Comparison of ENCODE assay signal across 9 cellular contexts in the genomic region with DNA sequence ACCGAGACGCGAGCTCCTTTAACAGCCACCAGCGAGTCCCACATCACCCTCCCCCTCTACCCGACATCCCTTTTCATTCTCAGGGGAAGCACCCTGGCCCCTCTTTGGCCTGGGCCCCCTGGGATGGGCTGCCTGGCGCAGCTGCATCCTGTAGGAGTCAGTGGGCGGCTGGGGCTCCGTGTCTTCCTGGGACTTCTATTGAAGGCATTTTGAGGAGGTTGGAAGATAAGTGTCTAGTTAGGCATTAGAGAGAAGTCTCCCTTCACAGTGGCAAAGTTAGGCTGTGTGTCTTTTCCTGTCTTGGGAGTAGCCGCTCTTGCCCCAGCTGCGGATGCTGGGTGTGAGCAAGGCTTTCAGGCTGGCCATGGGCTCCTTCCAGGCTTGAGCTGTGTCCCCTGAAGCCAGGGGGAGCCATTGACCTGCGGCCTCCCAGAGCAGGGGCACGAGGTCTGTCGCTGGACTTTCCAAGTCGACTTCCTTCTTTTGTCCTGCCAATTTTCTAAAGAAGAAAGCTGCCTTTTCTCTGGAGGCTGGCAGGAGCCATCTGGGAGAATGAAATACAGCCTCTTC. TPM values are rescaled to one million over a fixed set of nuclear protein-coding genes. Genes with fewer than 3 reads are reported as not detected.
DNase-seq lines count a peak whose midpoint lies in the region; ATAC-seq and TF ChIP-seq lines count a peak whose summit lies in the region.
"Had no signal": no experiment of that assay in that cellular context is flagged by ENCODE, and none has a peak within 500 bp of the region (broad histone marks: within the 10 kb centered on the region; RNA-seq: fewer than 3 reads in every experiment).

No MANE protein-coding gene starts in this region.

- H3K4me1 Mint-ChIP-seq in GM23338 = peaks cover 9% of the 10 kb centered on the region; the same call in 2 of the 3 replicates
- H3K4me1 Mint-ChIP-seq in stimulated activated memory B cell treated with anti-CD40 and anti-IgM and Interleukin-4, amounts not matched to agents 10 μg/mL and 1 μg/mL and 100 μg/mL, for 72 hours = peaks cover 14% of the 10 kb centered on the region

- ATAC-seq in GM23338 = peak; percentile 89
- ATAC-seq in left cardiac atrium = peak; percentile 67 to 68
- ATAC-seq in stimulated activated memory B cell treated with anti-CD40 and anti-IgM and Interleukin-4, amounts not matched to agents 10 μg/mL and 1 μg/mL and 100 μg/mL, for 72 hours = no peak

- WGBS in adrenal gland, 4 donors = 27 to 38% (median 37%) methylated on average over 13 to 14 of the region's 14 CpGs

- no peak overlapping the region for H3K4me3 Mint-ChIP-seq in GM23338
- H3K4me3 Mint-ChIP-seq in stimulated activated memory B cell treated with anti-CD40 and anti-IgM and Interleukin-4, amounts not matched to agents 10 μg/mL and 1 μg/mL and 100 μg/mL, for 72 hours = no peak overlapping the region

- DNase-seq in GM23338 (ENCODE audit: low spot score) (peak; percentile 66), adrenal gland (peak; percentile 52 to 80 (median 60)), left cardiac atrium (peak; percentile 83), putamen (ENCODE audit: low spot score) (peak; percentile 46), NCI-H1048 (lab: John Stamatoyannopoulos, UW) (no peak), NCI-H2171 treated with DMSO at 0.1 percent for 48 hours (lab: John Stamatoyannopoulos, UW) (no peak)
- no peak for DNase-seq in stimulated activated CD4-positive, alpha-beta T cell treated with anti-CD3 and anti-CD28 coated beads, Interleukin-15, amount 100 ng/mL, for 24 hours
- DNase-seq: GDM1 had no signal

- 0 out of 2 replicates have a peak, but pooled peaks cover 4% of the 10 kb centered on the region for H3K9me2 ChIP-seq in GM23338 (ENCODE audit: insufficient read depth)

- H3K27me3 Mint-ChIP-seq in GM23338 (ENCODE audit: insufficient read depth, low read depth, poor library complexity) = peaks cover 7% of the 10 kb centered on the region
- peaks cover 79% of the 10 kb centered on the region for H3K27me3 Mint-ChIP-seq in stimulated activated memory B cell treated with anti-CD40 and anti-IgM and Interleukin-4, amounts not matched to agents 10 μg/mL and 1 μg/mL and 100 μg/mL, for 72 hours

- no peaks in the 10 kb centered on the region for H3K4me1 ChIP-seq in GM23338 (ENCODE audit: insufficient read depth)
- peaks cover 0 to 18% of the 10 kb centered on the region in 2 donors for H3K4me1 ChIP-seq in adrenal gland (replicated peaks in 1 of 2)

- no peak overlapping the region for H3K27ac Mint-ChIP-seq in GM23338
- no peak overlapping the region for H3K27ac Mint-ChIP-seq in stimulated activated memory B cell treated with anti-CD40 and anti-IgM and Interleukin-4, amounts not matched to agents 10 μg/mL and 1 μg/mL and 100 μg/mL, for 72 hours

- intact Hi-C loops in adrenal gland (cut with DNase I) = no loop called here
- intact Hi-C loops in left cardiac atrium (cut with DNase I) = loop anchor here (5.0 to 10.0 kb wide), 2 partner anchors 65 to 147 kb away; no protein-coding TSS in a partner anchor

- TF ChIP-seq POLR2A in adrenal gland (IDR thresholded peaks at IDR 0.05) = no peak

- H3K27me3 ChIP-seq in GM23338 (ENCODE audit: insufficient read depth) = no peaks in the 10 kb centered on the region
- H3K27me3 ChIP-seq in adrenal gland = peaks cover 3% of the 10 kb centered on the region

- H3K36me3 Mint-ChIP-seq in GM23338 (ENCODE audit: low read depth) = no peaks in the 10 kb centered on the region; the same call in 2 of the 3 replicates
- peaks cover 7% of the 10 kb centered on the region for H3K36me3 Mint-ChIP-seq in stimulated activated memory B cell treated with anti-CD40 and anti-IgM and Interleukin-4, amounts not matched to agents 10 μg/mL and 1 μg/mL and 100 μg/mL, for 72 hours

- H3K9me3 ChIP-seq in adrenal gland (replicated peaks in 1 of 3) = no peaks in the 10 kb centered on the region

- H3K79me2 ChIP-seq in GM23338 (replicated peaks; ENCODE audit: insufficient read depth) = no peaks in the 10 kb centered on the region

- H3K9me3 Mint-ChIP-seq in GM23338 = peaks cover 26% of the 10 kb centered on the region
- H3K9me3 Mint-ChIP-seq in stimulated activated memory B cell treated with anti-CD40 and anti-IgM and Interleukin-4, amounts not matched to agents 10 μg/mL and 1 μg/mL and 100 μg/mL, for 72 hours = peaks cover 15% of the 10 kb centered on the region

- H2AFZ ChIP-seq in GM23338 = peak overlapping the region; percentile 80

- no peak overlapping the region for H3K4me2 ChIP-seq in GM23338

- H3K36me3 ChIP-seq in GM23338 (ENCODE audit: insufficient read depth) = no peaks in the 10 kb centered on the region
- H3K36me3 ChIP-seq in adrenal gland (replicated peaks in 1 of 2) = no peaks in the 10 kb centered on the region

- H3K4me3 ChIP-seq in GM23338 (no peak overlapping the region), adrenal gland (no peak overlapping the region)

- H4K20me1 ChIP-seq in GM23338 (replicated peaks; ENCODE audit: insufficient read depth) = no peaks in the 10 kb centered on the region

- H3F3A ChIP-seq in GM23338 (replicated peaks; ENCODE audit: low read depth) = no peaks in the 10 kb centered on the region

- TF ChIP-seq CTCF in GM23338 (conservative IDR thresholded peaks at IDR 0.05; ENCODE audit: low read depth in 2 of 2) (peak; percentile 46 to 84), adrenal gland (IDR thresholded peaks at IDR 0.05) (peak in 5 of 6 experiments; percentile 27 to 44 (median 38))

- H3K27ac ChIP-seq in GM23338 (ENCODE audit: low read depth) = no peak overlapping the region
- peak overlapping the region in 3 of 5 donors; percentile 18 to 78 (median 65) for H3K27ac ChIP-seq in adrenal gland

TF ChIP-seq in GM23338, 12 proteins besides CTCF, POLR2A, EP300 and RAD21:
- TF ChIP-seq STAT1 (IDR thresholded peaks at IDR 0.05; ENCODE audit: unreplicated experiment) = no peak
- TF ChIP-seq JUNB (IDR thresholded peaks at IDR 0.05; ENCODE audit: unreplicated experiment) = no peak
- no peak for TF ChIP-seq CREB1 (CRISPR knock-in tag; IDR thresholded peaks at IDR 0.05; ENCODE audit: low read depth)
- TF ChIP-seq EZH2phosphoT487 (IDR thresholded peaks at IDR 0.05; ENCODE audit: unreplicated experiment) = no peak
- TF ChIP-seq, protein P1, sequence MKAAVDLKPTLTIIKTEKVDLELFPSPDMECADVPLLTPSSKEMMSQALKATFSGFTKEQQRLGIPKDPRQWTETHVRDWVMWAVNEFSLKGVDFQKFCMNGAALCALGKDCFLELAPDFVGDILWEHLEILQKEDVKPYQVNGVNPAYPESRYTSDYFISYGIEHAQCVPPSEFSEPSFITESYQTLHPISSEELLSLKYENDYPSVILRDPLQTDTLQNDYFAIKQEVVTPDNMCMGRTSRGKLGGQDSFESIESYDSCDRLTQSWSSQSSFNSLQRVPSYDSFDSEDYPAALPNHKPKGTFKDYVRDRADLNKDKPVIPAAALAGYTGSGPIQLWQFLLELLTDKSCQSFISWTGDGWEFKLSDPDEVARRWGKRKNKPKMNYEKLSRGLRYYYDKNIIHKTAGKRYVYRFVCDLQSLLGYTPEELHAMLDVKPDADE (IDR thresholded peaks at IDR 0.05) = no peak
- TF ChIP-seq, protein P2, sequence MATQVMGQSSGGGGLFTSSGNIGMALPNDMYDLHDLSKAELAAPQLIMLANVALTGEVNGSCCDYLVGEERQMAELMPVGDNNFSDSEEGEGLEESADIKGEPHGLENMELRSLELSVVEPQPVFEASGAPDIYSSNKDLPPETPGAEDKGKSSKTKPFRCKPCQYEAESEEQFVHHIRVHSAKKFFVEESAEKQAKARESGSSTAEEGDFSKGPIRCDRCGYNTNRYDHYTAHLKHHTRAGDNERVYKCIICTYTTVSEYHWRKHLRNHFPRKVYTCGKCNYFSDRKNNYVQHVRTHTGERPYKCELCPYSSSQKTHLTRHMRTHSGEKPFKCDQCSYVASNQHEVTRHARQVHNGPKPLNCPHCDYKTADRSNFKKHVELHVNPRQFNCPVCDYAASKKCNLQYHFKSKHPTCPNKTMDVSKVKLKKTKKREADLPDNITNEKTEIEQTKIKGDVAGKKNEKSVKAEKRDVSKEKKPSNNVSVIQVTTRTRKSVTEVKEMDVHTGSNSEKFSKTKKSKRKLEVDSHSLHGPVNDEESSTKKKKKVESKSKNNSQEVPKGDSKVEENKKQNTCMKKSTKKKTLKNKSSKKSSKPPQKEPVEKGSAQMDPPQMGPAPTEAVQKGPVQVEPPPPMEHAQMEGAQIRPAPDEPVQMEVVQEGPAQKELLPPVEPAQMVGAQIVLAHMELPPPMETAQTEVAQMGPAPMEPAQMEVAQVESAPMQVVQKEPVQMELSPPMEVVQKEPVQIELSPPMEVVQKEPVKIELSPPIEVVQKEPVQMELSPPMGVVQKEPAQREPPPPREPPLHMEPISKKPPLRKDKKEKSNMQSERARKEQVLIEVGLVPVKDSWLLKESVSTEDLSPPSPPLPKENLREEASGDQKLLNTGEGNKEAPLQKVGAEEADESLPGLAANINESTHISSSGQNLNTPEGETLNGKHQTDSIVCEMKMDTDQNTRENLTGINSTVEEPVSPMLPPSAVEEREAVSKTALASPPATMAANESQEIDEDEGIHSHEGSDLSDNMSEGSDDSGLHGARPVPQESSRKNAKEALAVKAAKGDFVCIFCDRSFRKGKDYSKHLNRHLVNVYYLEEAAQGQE (IDR thresholded peaks at IDR 0.05; ENCODE audit: unreplicated experiment) = no peak

RNA-seq across cellular contexts. Expression of a gene that starts 18.6 kb away (rescaled TPM):
- 7.3 and 9.0 TPM in 2 replicates for total RNA-seq in GM23338 (2014; rRNA removed; shearing (Covaris generic))
- 10.0 and 11.9 TPM in 2 replicates for polyA plus RNA-seq in GM23338 (2016; fragmentation: Nextera tagmentation; extraction: Ambion mirVana)
- 10 to 100 TPM in 4 of 8 donors, 1 to 10 TPM in 4; 5.9 to 25.5 (median 10.8) TPM for total RNA-seq in adrenal gland
- 10 to 100 TPM in 2 of 3 donors, under 1 TPM in 1; 0.92 to 32.8 (median 18.1) TPM for polyA plus RNA-seq in adrenal gland
- 10 to 100 TPM in 1 of 2 donors, 1 to 10 TPM in 1; 4.4 to 10.4 TPM for total RNA-seq in left cardiac atrium

Comparison
In these comparisons a context has a peak if more than half of its experiments do, and no peak if none do; other contexts are left out.
1. DNase-seq: peak in GM23338 (single experiment), adrenal gland (7 of 7), left cardiac atrium (single experiment) and putamen (single experiment); none in NCI-H1048 (single experiment), NCI-H2171 treated with DMSO at 0.1 percent for 48 hours (single experiment) and stimulated activated CD4-positive, alpha-beta T cell treated with anti-CD3 and anti-CD28 coated beads, Interleukin-15, amount 100 ng/mL, for 24 hours (single experiment).
2. intact Hi-C loops: an anchor here in left cardiac atrium (5.0 to 10.0 kb wide); none called in adrenal gland.